11 cellular contexts compared by ENCODE assay signal in genomic region chr3:157282261-157283191, GRCh38.
DNase-seq lines count a peak whose midpoint lies in the region; ATAC-seq, FAIRE-seq and TF ChIP-seq lines count a peak whose summit lies in the region.
"Had no signal": no experiment of that assay in that cellular context is flagged by ENCODE, and none has a peak within 500 bp of the region (broad histone marks: within the 10 kb centered on the region; RNA-seq: fewer than 3 reads in every experiment).

No MANE protein-coding gene starts in this region.

- WGBS in mesenchymal stem cell: 7% methylated on average over 2 of the region's 5 CpGs

- no peak for TF ChIP-seq POLR2A in endothelial cell of umbilical vein (IDR thresholded peaks at IDR 0.05; ENCODE audit: low read depth, low read length)

- no peak overlapping the region for H4K8ac ChIP-seq in mesenchymal stem cell (ENCODE audit: low read length)

- H3K23ac ChIP-seq in mesenchymal stem cell (ENCODE audit: low read length in 2 of 2): no peak overlapping the region

- no peak overlapping the region for H3K18ac ChIP-seq in mesenchymal stem cell (ENCODE audit: low read depth in 1 of 2, low read length in 2 of 2)

- CTCF ChIA-PET in AG04450 (lab: Charles Lee): interaction anchor here (0.8 kb wide), 1 partner anchor 14 kb away, joined by 3 read pairs; no protein-coding TSS in a partner anchor
- CTCF ChIA-PET in endothelial cell of umbilical vein (lab: Charles Lee): interaction anchor here (0.7 to 1.9 kb wide), 7 partner anchors 13 to 78 kb away, joined by 3 to 9 read pairs (median 4); no protein-coding TSS in a partner anchor

- peak overlapping the region; percentile 71 for H3K9ac ChIP-seq in endothelial cell of umbilical vein (replicated peaks; ENCODE audit: extremely low read depth, insufficient read depth, low read length)
- H3K9ac ChIP-seq in mesenchymal stem cell (ENCODE audit: low read length): peak overlapping the region; percentile 30

- no peak overlapping the region for H3K14ac ChIP-seq in mesenchymal stem cell (ENCODE audit: low read length in 2 of 2)

- H2BK15ac ChIP-seq in mesenchymal stem cell (ENCODE audit: low read depth, poor library complexity, severe bottlenecking): no peak overlapping the region

- BruUV-seq in endothelial cell of umbilical vein (replicated peaks; lab: Mats Ljungman, UMichigan): TSS peak; percentile 59

- H4K20me1 ChIP-seq in endothelial cell of umbilical vein (replicated peaks; ENCODE audit: control insufficient read depth, extremely low read depth, insufficient read depth, low read length): no peaks in the 10 kb centered on the region

- no peak for TF ChIP-seq CTCF in AG04450 (IDR thresholded peaks at IDR 0.05; ENCODE audit: low read depth, low read length)
- no peak for TF ChIP-seq CTCF in endothelial cell of umbilical vein (IDR thresholded peaks at IDR 0.05; ENCODE audit: extremely low read depth in 1 of 2, insufficient read depth in 1 of 2, low read depth in 1 of 2, low read length in 2 of 2)

- H3K4me3 ChIP-seq in AG04450 (ENCODE audit: low read depth, low read length) (no peak overlapping the region), endothelial cell of umbilical vein (replicated peaks in 1 of 3; ENCODE audit: insufficient read depth in 1 of 3, low read depth in 1 of 3, low read length in 3 of 3) (peak overlapping the region in 1 of 3 experiments; percentile 41), mesenchymal stem cell (ENCODE audit: insufficient read depth in 1 of 2, low read depth in 1 of 2, low read length in 2 of 2) (no peak overlapping the region)

- H3K27ac ChIP-seq in AG04450 (ENCODE audit: low read depth, low read length) (no peak overlapping the region), endothelial cell of umbilical vein (ENCODE audit: insufficient read depth, low read depth, low read length) (peak overlapping the region; percentile 74), mesenchymal stem cell (ENCODE audit: low read length, poor library complexity, severe bottlenecking) (no peak overlapping the region)

- H3K27me3 ChIP-seq in AG04450 (ENCODE audit: control insufficient read depth, insufficient read depth, low read length): no peaks in the 10 kb centered on the region
- no peaks in the 10 kb centered on the region for H3K27me3 ChIP-seq in endothelial cell of umbilical vein (ENCODE audit: control insufficient read depth in 2 of 2, insufficient read depth in 2 of 2, low read length in 2 of 2)
- no peaks in the 10 kb centered on the region for H3K27me3 ChIP-seq in mesenchymal stem cell (ENCODE audit: control insufficient read depth in 1 of 2, insufficient read depth in 1 of 2, low read length in 2 of 2)

- H2BK5ac ChIP-seq in mesenchymal stem cell (ENCODE audit: low read depth, low read length, poor library complexity, severe bottlenecking): no peak overlapping the region

- no peaks in the 10 kb centered on the region for H3K9me1 ChIP-seq in endothelial cell of umbilical vein (replicated peaks; ENCODE audit: control insufficient read depth, extremely low read depth, insufficient read depth, low read length)

- H3K4me1 ChIP-seq in endothelial cell of umbilical vein (ENCODE audit: control insufficient read depth, extremely low read depth, insufficient read depth, low read length) (peaks cover 64% of the 10 kb centered on the region), mesenchymal stem cell (ENCODE audit: control insufficient read depth, insufficient read depth, low read depth, low read length) (no peaks in the 10 kb centered on the region)

- H3K79me1 ChIP-seq in mesenchymal stem cell (replicated peaks; ENCODE audit: low read length, poor library complexity, severe bottlenecking): no peaks in the 10 kb centered on the region

- H3K36me3 ChIP-seq in endothelial cell of umbilical vein (ENCODE audit: control insufficient read depth in 2 of 2, extremely low read depth in 1 of 2, insufficient read depth in 2 of 2, low read length in 2 of 2): peaks cover 0 to 4% of the 10 kb centered on the region in 2 experiments
- no peaks in the 10 kb centered on the region for H3K36me3 ChIP-seq in mesenchymal stem cell (ENCODE audit: control insufficient read depth in 1 of 2, insufficient read depth in 2 of 2, low read depth in 1 of 2, low read length in 2 of 2)

- no peak overlapping the region for H3K4ac ChIP-seq in mesenchymal stem cell (ENCODE audit: low read depth in 1 of 2, low read length in 2 of 2)

- intact Hi-C loops in endothelial cell of umbilical vein (cut with micrococcal nuclease): loop anchor here (1.0 to 5.0 kb wide), 8 partner anchors 19 to 250 kb away; partner anchors contain the start of gene PTX3

- H4K91ac ChIP-seq in mesenchymal stem cell (ENCODE audit: low read length): no peak overlapping the region

- no peak overlapping the region for H2AK5ac ChIP-seq in mesenchymal stem cell (ENCODE audit: low read length, severe bottlenecking)

- no peak overlapping the region for H2BK120ac ChIP-seq in mesenchymal stem cell (ENCODE audit: low read depth, low read length)

- POLR2A ChIA-PET in AG04450 (lab: Yijun Ruan, JAX): no interaction called here
- POLR2A ChIA-PET in endothelial cell of umbilical vein (lab: Charles Lee): interaction anchor here (0.8 kb wide), 1 partner anchor 155 kb away, joined by 4 read pairs; no protein-coding TSS in a partner anchor

- dilution Hi-C loops in endothelial cell of umbilical vein (cut with MboI; ENCODE audit: extremely low pct_ligation_motif_present, low sequenced_read_pairs): no loop called here

- H3K79me2 ChIP-seq in endothelial cell of umbilical vein (ENCODE audit: control insufficient read depth, insufficient read depth, low read length): no peaks in the 10 kb centered on the region

- H2BK12ac ChIP-seq in mesenchymal stem cell (ENCODE audit: low read length in 2 of 2): no peak overlapping the region

- H3K4me2 ChIP-seq in endothelial cell of umbilical vein (ENCODE audit: insufficient read depth, low read length): peak overlapping the region; percentile 65
- no peak overlapping the region for H3K4me2 ChIP-seq in mesenchymal stem cell (ENCODE audit: low read length, poor library complexity, severe bottlenecking)

- DNase-seq in AG04450 (ENCODE audit: low read depth, low spot score): peak; percentile 54
- DNase-seq in LHCN-M2 (ENCODE audit: low read depth): peak; percentile 95
- DNase-seq in endothelial cell of umbilical vein (ENCODE audit: low read depth, low spot score): peak; percentile 94
- DNase-seq in mesenchymal stem cell: peak; percentile 83
- no peak for DNase-seq in SW 1271 (lab: John Stamatoyannopoulos, UW)
- no peak for DNase-seq in pons (ENCODE audit: low spot score)
- DNase-seq: natural killer cell, NCI-H510A treated with DMSO at 0.1 percent for 48 hours had no signal

- H2AFZ ChIP-seq in endothelial cell of umbilical vein (ENCODE audit: low read depth, low read length): no peak overlapping the region
- H2AFZ ChIP-seq in mesenchymal stem cell (ENCODE audit: low read depth, low read length): no peak overlapping the region

- peak; percentile 97 for FAIRE-seq in endothelial cell of umbilical vein (lab: Jason Lieb, UNC)
- FAIRE-seq: HepG2 had no signal

- H3K9me3 ChIP-seq in AG04450 (ENCODE audit: control insufficient read depth, insufficient read depth, low read length) (no peaks in the 10 kb centered on the region), endothelial cell of umbilical vein (replicated peaks; ENCODE audit: control insufficient read depth, insufficient read depth, low read length) (no peaks in the 10 kb centered on the region), mesenchymal stem cell (ENCODE audit: control insufficient read depth, low read length) (no peaks in the 10 kb centered on the region)

- ATAC-seq in HG02763 (IDR thresholded peaks at IDR 0.05; ENCODE audit: unreplicated experiment) (no peak), HG03159 (IDR thresholded peaks at IDR 0.05; ENCODE audit: unreplicated experiment) (no peak)
- ATAC-seq: HepG2, natural killer cell had no signal

TF ChIP-seq in endothelial cell of umbilical vein, 7 proteins besides CTCF, POLR2A, EP300 and RAD21:
- TF ChIP-seq GATA2 (IDR thresholded peaks at IDR 0.05; ENCODE audit: insufficient read depth, insufficient read length, low read depth, low read length) (peak; percentile 99), FOS (IDR thresholded peaks at IDR 0.05; ENCODE audit: borderline replicate concordance, insufficient read depth, low read length) (peak; percentile 86), MYC (IDR thresholded peaks at IDR 0.05; ENCODE audit: low read depth, low read length) (no peak), JUN (IDR thresholded peaks at IDR 0.05; ENCODE audit: borderline replicate concordance, insufficient read depth, insufficient read length, low read depth) (peak; percentile 70), MAX (IDR thresholded peaks at IDR 0.05; ENCODE audit: insufficient read depth, insufficient read length) (peak; percentile 50), POLR2AphosphoS5 (IDR thresholded peaks at IDR 0.05; ENCODE audit: insufficient read depth, low read depth, low read length) (peak; percentile 90), EZH2 (IDR thresholded peaks at IDR 0.05; ENCODE audit: borderline replicate concordance, low read depth, low read length, severe bottlenecking) (no peak)

Comparison
In these comparisons a context has a peak if more than half of its experiments do, and no peak if none do; other contexts are left out.
1. DNase-seq: peak in AG04450 (single experiment), LHCN-M2 (single experiment), endothelial cell of umbilical vein (single experiment) and mesenchymal stem cell (single experiment); none in SW 1271 (0 of 2) and pons (single experiment).